8 cellular contexts compared by ENCODE assay signal in genomic region chr6:27478706-27479318, GRCh38. TPM values are rescaled to one million over a fixed set of nuclear protein-coding genes. Genes with fewer than 3 reads are reported as not detected.
DNase-seq lines count a peak whose midpoint lies in the region; ATAC-seq and TF ChIP-seq lines count a peak whose summit lies in the region.

No MANE protein-coding gene starts in this region.

- H3K79me2 ChIP-seq in hepatocyte = no peaks in the 10 kb centered on the region

- WGBS in hepatocyte (ENCODE audit: low lambda C conversion rate, missing lambda C conversion rate) = under 1% methylated on average over 28 of the region's 28 CpGs

- peak; percentile 62 for ATAC-seq in HG02884 (IDR thresholded peaks at IDR 0.05; ENCODE audit: unreplicated experiment)

- H2AFZ ChIP-seq in hepatocyte = peak overlapping the region; percentile 91

- in situ Hi-C loops in GM13976 (cut with MboI; ENCODE audit: low sequenced_read_pairs, unreplicated experiment) = no loop called here

- no peaks in the 10 kb centered on the region for H3K27me3 ChIP-seq in hepatocyte

- H3K4me3 ChIP-seq in hepatocyte = peak overlapping the region; percentile 82
- H3K4me3 ChIP-seq in retinal pigment epithelial cell (ENCODE audit: low read length) = peak overlapping the region; percentile 82

- H4K20me1 ChIP-seq in hepatocyte (ENCODE audit: insufficient read depth, poor library complexity, severe bottlenecking) = no peaks in the 10 kb centered on the region

- H3K9me3 ChIP-seq in hepatocyte (ENCODE audit: low read depth) = no peaks in the 10 kb centered on the region

- H3K4me2 ChIP-seq in hepatocyte = peak overlapping the region; percentile 79

- DNase-seq in GM13976 (ENCODE audit: low spot score) = peak; percentile 50
- peak; percentile 79 for DNase-seq in NCI-H1694 (lab: John Stamatoyannopoulos, UW)
- peak; percentile 79 for DNase-seq in T-helper 22 cell (ENCODE audit: low read depth)
- peak; percentile 90 for DNase-seq in astrocyte of the hippocampus (ENCODE audit: low read depth, low spot score)
- peak; percentile 91 for DNase-seq in hepatocyte (ENCODE audit: low spot score)
- DNase-seq in retinal pigment epithelial cell (ENCODE audit: low read depth) = peak; percentile 55
- DNase-seq in 8988T = no peak

- H3K27ac ChIP-seq in hepatocyte = peak overlapping the region; percentile 97

- TF ChIP-seq CTCF in GM13976 (IDR thresholded peaks at IDR 0.05; ENCODE audit: borderline replicate concordance, control extremely low read depth, extremely low read depth, insufficient read depth, missing control alignments) = no peak
- no peak for TF ChIP-seq CTCF in hepatocyte (IDR thresholded peaks at IDR 0.05; ENCODE audit: poor library complexity)
- no peak for TF ChIP-seq CTCF in retinal pigment epithelial cell (conservative IDR thresholded peaks at IDR 0.05; ENCODE audit: low read depth, low read length)

- H3K36me3 ChIP-seq in hepatocyte (replicated peaks; ENCODE audit: insufficient read depth, low read depth) = no peaks in the 10 kb centered on the region

- peaks cover 7% of the 10 kb centered on the region for H3K4me1 ChIP-seq in hepatocyte (ENCODE audit: insufficient read depth)

- H3K9me2 ChIP-seq in hepatocyte (replicated peaks; ENCODE audit: insufficient read depth) = no peaks in the 10 kb centered on the region

RNA-seq across cellular contexts. Expression of gene ZNF184, which starts 5.9 kb away (rescaled TPM):
- 10.7 and 12.3 TPM in 2 replicates for total RNA-seq in hepatocyte
- 5.1 and 5.3 TPM in 2 replicates for polyA plus RNA-seq in hepatocyte
